In the genomic region with DNA sequence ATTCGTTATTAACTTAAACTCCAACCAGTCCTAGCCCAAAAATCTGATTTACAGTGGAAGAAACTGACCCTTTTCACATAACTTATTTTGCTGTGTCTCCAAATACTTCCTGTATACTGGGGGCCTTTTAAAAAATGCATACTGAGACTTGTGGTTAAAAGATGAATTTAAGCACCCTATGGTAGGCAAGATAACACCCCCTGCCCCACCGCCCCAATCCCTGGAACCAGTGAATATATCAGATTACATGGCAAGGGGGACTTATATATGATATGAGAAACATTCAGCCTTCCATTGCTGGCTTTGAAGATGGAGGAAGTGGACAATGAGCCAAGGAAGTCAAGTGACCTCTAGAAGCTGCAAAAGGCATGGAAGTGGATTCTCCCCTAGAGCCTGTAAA, we compare ENCODE assay signal across 1 cellular context.
A peak's percentile ranks its signal among the peaks of the same experiment; 100 is the strongest.
TF ChIP-seq lines count a peak whose summit lies in the region.

No MANE protein-coding gene starts in this region.

TF ChIP-seq in K562, 482 proteins besides CTCF, POLR2A, EP300 and RAD21 (continued from another document and continues in another):
- TF ChIP-seq, protein P1, sequence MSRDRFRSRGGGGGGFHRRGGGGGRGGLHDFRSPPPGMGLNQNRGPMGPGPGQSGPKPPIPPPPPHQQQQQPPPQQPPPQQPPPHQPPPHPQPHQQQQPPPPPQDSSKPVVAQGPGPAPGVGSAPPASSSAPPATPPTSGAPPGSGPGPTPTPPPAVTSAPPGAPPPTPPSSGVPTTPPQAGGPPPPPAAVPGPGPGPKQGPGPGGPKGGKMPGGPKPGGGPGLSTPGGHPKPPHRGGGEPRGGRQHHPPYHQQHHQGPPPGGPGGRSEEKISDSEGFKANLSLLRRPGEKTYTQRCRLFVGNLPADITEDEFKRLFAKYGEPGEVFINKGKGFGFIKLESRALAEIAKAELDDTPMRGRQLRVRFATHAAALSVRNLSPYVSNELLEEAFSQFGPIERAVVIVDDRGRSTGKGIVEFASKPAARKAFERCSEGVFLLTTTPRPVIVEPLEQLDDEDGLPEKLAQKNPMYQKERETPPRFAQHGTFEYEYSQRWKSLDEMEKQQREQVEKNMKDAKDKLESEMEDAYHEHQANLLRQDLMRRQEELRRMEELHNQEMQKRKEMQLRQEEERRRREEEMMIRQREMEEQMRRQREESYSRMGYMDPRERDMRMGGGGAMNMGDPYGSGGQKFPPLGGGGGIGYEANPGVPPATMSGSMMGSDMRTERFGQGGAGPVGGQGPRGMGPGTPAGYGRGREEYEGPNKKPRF (IDR thresholded peaks at IDR 0.05; ENCODE audit: low read depth, low read length), result no peak
- TF ChIP-seq STAT5A (IDR thresholded peaks at IDR 0.05; ENCODE audit: borderline replicate concordance, low read length) (peak; percentile 41; the same call in 1 of the 2 replicates), SMAD4 (CRISPR knock-in tag; conservative IDR thresholded peaks at IDR 0.05) (no peak; the same call in 1 of the 2 replicates), MYNN (IDR thresholded peaks at IDR 0.05) (no peak), MYNN (CRISPR knock-in tag; IDR thresholded peaks at IDR 0.05) (no peak), MCM3 (IDR thresholded peaks at IDR 0.05) (no peak), WHSC1 (IDR thresholded peaks at IDR 0.05; ENCODE audit: low read length) (no peak), ZNF778 (CRISPR knock-in tag; IDR thresholded peaks at IDR 0.05) (no peak), SMC3 (conservative IDR thresholded peaks at IDR 0.05; ENCODE audit: insufficient read depth, low read depth, low read length) (no peak), CBFA2T2 (conservative IDR thresholded peaks at IDR 0.05) (peak; percentile 51), SRF (CRISPR knock-in tag; IDR thresholded peaks at IDR 0.05) (no peak), NONO (IDR thresholded peaks at IDR 0.05; ENCODE audit: low read depth in 2 of 2, low read length in 1 of 2) (no peak), ZBTB1 (CRISPR knock-in tag; IDR thresholded peaks at IDR 0.05; ENCODE audit: borderline replicate concordance, low read depth) (no peak), BDP1 (IDR thresholded peaks at IDR 0.05; ENCODE audit: insufficient read depth, insufficient read length) (no peak), RCOR1 (IDR thresholded peaks at IDR 0.05; ENCODE audit: borderline replicate concordance in 1 of 2, low read depth in 2 of 2, low read length in 2 of 2) (peak in 1 of 2 experiments; percentile 50; a peak in 2 of 4 replicates), NCOA2 (IDR thresholded peaks at IDR 0.05; ENCODE audit: partially characterized antibody in 2 of 2) (no peak), NR2F6 (CRISPR knock-in tag; IDR thresholded peaks at IDR 0.05) (no peak), RBM14 (IDR thresholded peaks at IDR 0.05; ENCODE audit: borderline replicate concordance, insufficient read depth, low read depth, low read length) (no peak), ERF (CRISPR knock-in tag; IDR thresholded peaks at IDR 0.05) (no peak), ZNF23 (CRISPR knock-in tag; IDR thresholded peaks at IDR 0.05) (no peak), ZNF699 (CRISPR knock-in tag; IDR thresholded peaks at IDR 0.05; ENCODE audit: insufficient replicate concordance) (no peak), POLR2AphosphoS2 (IDR thresholded peaks at IDR 0.05; ENCODE audit: low read length) (no peak), MTF1 (CRISPR knock-in tag; IDR thresholded peaks at IDR 0.05; ENCODE audit: borderline replicate concordance) (no peak), SPI1 (IDR thresholded peaks at IDR 0.05; ENCODE audit: borderline replicate concordance, low read depth, low read length) (peak; percentile 68; the same call in 1 of the 2 replicates), ZNF143 (CRISPR knock-in tag; IDR thresholded peaks at IDR 0.05) (no peak), ADNP (tag; IDR thresholded peaks at IDR 0.05) (no peak), HOXB6 (CRISPR knock-in tag; IDR thresholded peaks at IDR 0.05; ENCODE audit: borderline replicate concordance) (no peak), CBFA2T3 (IDR thresholded peaks at IDR 0.05) (peak; percentile 78), ZNF583 (CRISPR knock-in tag; IDR thresholded peaks at IDR 0.05) (no peak), DIDO1 (tag; IDR thresholded peaks at IDR 0.05; ENCODE audit: low read depth) (no peak), TEAD4 (IDR thresholded peaks at IDR 0.05; ENCODE audit: low read length) (peak; percentile 82), TEAD4 (CRISPR knock-in tag; IDR thresholded peaks at IDR 0.05; ENCODE audit: borderline replicate concordance) (no peak), TAL1 (IDR thresholded peaks at IDR 0.05) (peak; percentile 49; the same call in 1 of the 2 replicates)
- TF ChIP-seq, protein P2, sequence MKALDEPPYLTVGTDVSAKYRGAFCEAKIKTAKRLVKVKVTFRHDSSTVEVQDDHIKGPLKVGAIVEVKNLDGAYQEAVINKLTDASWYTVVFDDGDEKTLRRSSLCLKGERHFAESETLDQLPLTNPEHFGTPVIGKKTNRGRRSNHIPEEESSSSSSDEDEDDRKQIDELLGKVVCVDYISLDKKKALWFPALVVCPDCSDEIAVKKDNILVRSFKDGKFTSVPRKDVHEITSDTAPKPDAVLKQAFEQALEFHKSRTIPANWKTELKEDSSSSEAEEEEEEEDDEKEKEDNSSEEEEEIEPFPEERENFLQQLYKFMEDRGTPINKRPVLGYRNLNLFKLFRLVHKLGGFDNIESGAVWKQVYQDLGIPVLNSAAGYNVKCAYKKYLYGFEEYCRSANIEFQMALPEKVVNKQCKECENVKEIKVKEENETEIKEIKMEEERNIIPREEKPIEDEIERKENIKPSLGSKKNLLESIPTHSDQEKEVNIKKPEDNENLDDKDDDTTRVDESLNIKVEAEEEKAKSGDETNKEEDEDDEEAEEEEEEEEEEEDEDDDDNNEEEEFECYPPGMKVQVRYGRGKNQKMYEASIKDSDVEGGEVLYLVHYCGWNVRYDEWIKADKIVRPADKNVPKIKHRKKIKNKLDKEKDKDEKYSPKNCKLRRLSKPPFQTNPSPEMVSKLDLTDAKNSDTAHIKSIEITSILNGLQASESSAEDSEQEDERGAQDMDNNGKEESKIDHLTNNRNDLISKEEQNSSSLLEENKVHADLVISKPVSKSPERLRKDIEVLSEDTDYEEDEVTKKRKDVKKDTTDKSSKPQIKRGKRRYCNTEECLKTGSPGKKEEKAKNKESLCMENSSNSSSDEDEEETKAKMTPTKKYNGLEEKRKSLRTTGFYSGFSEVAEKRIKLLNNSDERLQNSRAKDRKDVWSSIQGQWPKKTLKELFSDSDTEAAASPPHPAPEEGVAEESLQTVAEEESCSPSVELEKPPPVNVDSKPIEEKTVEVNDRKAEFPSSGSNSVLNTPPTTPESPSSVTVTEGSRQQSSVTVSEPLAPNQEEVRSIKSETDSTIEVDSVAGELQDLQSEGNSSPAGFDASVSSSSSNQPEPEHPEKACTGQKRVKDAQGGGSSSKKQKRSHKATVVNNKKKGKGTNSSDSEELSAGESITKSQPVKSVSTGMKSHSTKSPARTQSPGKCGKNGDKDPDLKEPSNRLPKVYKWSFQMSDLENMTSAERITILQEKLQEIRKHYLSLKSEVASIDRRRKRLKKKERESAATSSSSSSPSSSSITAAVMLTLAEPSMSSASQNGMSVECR (CRISPR knock-in tag; IDR thresholded peaks at IDR 0.05), result no peak
- TF ChIP-seq, protein P3, sequence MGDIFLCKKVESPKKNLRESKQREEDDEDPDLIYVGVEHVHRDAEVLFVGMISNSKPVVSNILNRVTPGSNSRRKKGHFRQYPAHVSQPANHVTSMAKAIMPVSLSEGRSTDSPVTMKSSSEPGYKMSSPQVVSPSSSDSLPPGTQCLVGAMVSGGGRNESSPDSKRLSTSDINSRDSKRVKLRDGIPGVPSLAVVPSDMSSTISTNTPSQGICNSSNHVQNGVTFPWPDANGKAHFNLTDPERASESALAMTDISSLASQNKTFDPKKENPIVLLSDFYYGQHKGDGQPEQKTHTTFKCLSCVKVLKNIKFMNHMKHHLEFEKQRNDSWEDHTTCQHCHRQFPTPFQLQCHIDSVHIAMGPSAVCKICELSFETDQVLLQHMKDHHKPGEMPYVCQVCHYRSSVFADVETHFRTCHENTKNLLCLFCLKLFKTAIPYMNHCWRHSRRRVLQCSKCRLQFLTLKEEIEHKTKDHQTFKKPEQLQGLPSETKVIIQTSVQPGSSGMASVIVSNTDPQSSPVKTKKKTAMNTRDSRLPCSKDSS (IDR thresholded peaks at IDR 0.05; ENCODE audit: low read depth, partially characterized antibody), result no peak
- TF ChIP-seq, protein P4, sequence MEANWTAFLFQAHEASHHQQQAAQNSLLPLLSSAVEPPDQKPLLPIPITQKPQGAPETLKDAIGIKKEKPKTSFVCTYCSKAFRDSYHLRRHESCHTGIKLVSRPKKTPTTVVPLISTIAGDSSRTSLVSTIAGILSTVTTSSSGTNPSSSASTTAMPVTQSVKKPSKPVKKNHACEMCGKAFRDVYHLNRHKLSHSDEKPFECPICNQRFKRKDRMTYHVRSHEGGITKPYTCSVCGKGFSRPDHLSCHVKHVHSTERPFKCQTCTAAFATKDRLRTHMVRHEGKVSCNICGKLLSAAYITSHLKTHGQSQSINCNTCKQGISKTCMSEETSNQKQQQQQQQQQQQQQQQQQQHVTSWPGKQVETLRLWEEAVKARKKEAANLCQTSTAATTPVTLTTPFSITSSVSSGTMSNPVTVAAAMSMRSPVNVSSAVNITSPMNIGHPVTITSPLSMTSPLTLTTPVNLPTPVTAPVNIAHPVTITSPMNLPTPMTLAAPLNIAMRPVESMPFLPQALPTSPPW (CRISPR knock-in tag; IDR thresholded peaks at IDR 0.05), result peak; percentile 34; the same call in 1 of the 2 replicates
- TF ChIP-seq, protein P5, sequence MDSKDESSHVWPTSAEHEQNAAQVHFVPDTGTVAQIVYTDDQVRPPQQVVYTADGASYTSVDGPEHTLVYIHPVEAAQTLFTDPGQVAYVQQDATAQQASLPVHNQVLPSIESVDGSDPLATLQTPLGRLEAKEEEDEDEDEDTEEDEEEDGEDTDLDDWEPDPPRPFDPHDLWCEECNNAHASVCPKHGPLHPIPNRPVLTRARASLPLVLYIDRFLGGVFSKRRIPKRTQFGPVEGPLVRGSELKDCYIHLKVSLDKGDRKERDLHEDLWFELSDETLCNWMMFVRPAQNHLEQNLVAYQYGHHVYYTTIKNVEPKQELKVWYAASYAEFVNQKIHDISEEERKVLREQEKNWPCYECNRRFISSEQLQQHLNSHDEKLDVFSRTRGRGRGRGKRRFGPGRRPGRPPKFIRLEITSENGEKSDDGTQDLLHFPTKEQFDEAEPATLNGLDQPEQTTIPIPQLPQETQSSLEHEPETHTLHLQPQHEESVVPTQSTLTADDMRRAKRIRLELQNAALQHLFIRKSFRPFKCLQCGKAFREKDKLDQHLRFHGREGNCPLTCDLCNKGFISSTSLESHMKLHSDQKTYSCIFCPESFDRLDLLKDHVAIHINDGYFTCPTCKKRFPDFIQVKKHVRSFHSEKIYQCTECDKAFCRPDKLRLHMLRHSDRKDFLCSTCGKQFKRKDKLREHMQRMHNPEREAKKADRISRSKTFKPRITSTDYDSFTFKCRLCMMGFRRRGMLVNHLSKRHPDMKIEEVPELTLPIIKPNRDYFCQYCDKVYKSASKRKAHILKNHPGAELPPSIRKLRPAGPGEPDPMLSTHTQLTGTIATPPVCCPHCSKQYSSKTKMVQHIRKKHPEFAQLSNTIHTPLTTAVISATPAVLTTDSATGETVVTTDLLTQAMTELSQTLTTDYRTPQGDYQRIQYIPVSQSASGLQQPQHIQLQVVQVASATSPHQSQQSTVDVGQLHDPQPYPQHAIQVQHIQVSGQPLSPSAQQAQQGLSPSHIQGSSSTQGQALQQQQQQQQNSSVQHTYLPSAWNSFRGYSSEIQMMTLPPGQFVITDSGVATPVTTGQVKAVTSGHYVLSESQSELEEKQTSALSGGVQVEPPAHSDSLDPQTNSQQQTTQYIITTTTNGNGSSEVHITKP (IDR thresholded peaks at IDR 0.05; ENCODE audit: partially characterized antibody), result no peak
- TF ChIP-seq, protein P6, sequence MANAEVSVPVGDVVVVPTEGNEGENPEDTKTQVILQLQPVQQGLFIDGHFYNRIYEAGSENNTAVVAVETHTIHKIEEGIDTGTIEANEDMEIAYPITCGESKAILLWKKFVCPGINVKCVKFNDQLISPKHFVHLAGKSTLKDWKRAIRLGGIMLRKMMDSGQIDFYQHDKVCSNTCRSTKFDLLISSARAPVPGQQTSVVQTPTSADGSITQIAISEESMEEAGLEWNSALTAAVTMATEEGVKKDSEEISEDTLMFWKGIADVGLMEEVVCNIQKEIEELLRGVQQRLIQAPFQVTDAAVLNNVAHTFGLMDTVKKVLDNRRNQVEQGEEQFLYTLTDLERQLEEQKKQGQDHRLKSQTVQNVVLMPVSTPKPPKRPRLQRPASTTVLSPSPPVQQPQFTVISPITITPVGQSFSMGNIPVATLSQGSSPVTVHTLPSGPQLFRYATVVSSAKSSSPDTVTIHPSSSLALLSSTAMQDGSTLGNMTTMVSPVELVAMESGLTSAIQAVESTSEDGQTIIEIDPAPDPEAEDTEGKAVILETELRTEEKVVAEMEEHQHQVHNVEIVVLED (CRISPR knock-in tag; IDR thresholded peaks at IDR 0.05), result no peak
- TF ChIP-seq, protein P7, sequence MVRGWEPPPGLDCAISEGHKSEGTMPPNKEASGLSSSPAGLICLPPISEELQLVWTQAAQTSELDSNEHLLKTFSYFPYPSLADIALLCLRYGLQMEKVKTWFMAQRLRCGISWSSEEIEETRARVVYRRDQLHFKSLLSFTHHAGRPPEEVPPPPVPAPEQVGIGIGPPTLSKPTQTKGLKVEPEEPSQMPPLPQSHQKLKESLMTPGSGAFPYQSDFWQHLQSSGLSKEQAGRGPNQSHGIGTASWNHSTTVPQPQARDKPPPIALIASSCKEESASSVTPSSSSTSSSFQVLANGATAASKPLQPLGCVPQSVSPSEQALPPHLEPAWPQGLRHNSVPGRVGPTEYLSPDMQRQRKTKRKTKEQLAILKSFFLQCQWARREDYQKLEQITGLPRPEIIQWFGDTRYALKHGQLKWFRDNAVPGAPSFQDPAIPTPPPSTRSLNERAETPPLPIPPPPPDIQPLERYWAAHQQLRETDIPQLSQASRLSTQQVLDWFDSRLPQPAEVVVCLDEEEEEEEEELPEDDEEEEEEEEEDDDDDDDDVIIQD (CRISPR knock-in tag; IDR thresholded peaks at IDR 0.05), result no peak
- TF ChIP-seq, protein P8, sequence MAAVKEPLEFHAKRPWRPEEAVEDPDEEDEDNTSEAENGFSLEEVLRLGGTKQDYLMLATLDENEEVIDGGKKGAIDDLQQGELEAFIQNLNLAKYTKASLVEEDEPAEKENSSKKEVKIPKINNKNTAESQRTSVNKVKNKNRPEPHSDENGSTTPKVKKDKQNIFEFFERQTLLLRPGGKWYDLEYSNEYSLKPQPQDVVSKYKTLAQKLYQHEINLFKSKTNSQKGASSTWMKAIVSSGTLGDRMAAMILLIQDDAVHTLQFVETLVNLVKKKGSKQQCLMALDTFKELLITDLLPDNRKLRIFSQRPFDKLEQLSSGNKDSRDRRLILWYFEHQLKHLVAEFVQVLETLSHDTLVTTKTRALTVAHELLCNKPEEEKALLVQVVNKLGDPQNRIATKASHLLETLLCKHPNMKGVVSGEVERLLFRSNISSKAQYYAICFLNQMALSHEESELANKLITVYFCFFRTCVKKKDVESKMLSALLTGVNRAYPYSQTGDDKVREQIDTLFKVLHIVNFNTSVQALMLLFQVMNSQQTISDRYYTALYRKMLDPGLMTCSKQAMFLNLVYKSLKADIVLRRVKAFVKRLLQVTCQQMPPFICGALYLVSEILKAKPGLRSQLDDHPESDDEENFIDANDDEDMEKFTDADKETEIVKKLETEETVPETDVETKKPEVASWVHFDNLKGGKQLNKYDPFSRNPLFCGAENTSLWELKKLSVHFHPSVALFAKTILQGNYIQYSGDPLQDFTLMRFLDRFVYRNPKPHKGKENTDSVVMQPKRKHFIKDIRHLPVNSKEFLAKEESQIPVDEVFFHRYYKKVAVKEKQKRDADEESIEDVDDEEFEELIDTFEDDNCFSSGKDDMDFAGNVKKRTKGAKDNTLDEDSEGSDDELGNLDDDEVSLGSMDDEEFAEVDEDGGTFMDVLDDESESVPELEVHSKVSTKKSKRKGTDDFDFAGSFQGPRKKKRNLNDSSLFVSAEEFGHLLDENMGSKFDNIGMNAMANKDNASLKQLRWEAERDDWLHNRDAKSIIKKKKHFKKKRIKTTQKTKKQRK (IDR thresholded peaks at IDR 0.05; ENCODE audit: borderline replicate concordance, low read depth, low read length), result no peak
